ENCODE assay signal across 11 cellular contexts in genomic region chr2:118763797-118764196, GRCh38.
DNase-seq lines count a peak whose midpoint lies in the region; ATAC-seq and TF ChIP-seq lines count a peak whose summit lies in the region.
"Had no signal": no experiment of that assay in that cellular context is flagged by ENCODE, and none has a peak within 500 bp of the region (broad histone marks: within the 10 kb centered on the region; RNA-seq: fewer than 3 reads in every experiment).

No MANE protein-coding gene starts in this region.

- POLR2A ChIA-PET in RWPE1 (lab: Yijun Ruan, JAX; ENCODE audit: low non-redundant PET): no interaction called here

- H3K4me3 ChIP-seq in foreskin fibroblast (ENCODE audit: low read depth in 1 of 2, low read length in 2 of 2) (no peak overlapping the region), coronary artery (no peak overlapping the region)
- H3K4me3 ChIP-seq: ovary, upper lobe of right lung had no signal

- peak; percentile 32 for DNase-seq in RWPE1 (ENCODE audit: low spot score)
- peak; percentile 8 to 39 for DNase-seq in foreskin fibroblast
- peak; percentile 27 for DNase-seq in retina
- DNase-seq in coronary artery (ENCODE audit: low spot score): no peak
- DNase-seq: activated gamma-delta T cell treated with Interleukin-2 at 50 U/mL for 16 hours, NCI-H187, ovary, upper lobe of right lung had no signal

- H3K27ac ChIP-seq in RWPE1: no peak overlapping the region
- no peak overlapping the region for H3K27ac ChIP-seq in coronary artery
- H3K27ac ChIP-seq: ovary, upper lobe of right lung had no signal

- TF ChIP-seq CTCF in GM12872 (IDR thresholded peaks at IDR 0.05; ENCODE audit: insufficient read depth, low read depth, low read length) (0 out of 3 replicates have a peak, but pooled peaks have one; percentile 2), RWPE1 (conservative IDR thresholded peaks at IDR 0.05; ENCODE audit: low read depth) (no peak), foreskin fibroblast (IDR thresholded peaks at IDR 0.05; ENCODE audit: low read depth, low read length) (peak; percentile 4), coronary artery (IDR thresholded peaks at IDR 0.05) (no peak)

- CTCF ChIA-PET in RWPE1 (lab: Yijun Ruan, JAX): interaction anchor here (0.6 to 1.2 kb wide), 4 partner anchors 10 to 559 kb away, joined by 3 to 5 read pairs (median 3); no protein-coding TSS in a partner anchor

- ATAC-seq in HG03442 (IDR thresholded peaks at IDR 0.05; ENCODE audit: unreplicated experiment) (no peak), HG02981 (IDR thresholded peaks at IDR 0.05; ENCODE audit: unreplicated experiment) (no peak)
- ATAC-seq: upper lobe of right lung had no signal

Comparison
In these comparisons a context has a peak if more than half of its experiments do, and no peak if none do; other contexts are left out.
1. CTCF ChIP-seq: peak in GM12872 (single experiment) and foreskin fibroblast (single experiment); none in RWPE1 (single experiment) and coronary artery (single experiment).